In the genomic region with DNA sequence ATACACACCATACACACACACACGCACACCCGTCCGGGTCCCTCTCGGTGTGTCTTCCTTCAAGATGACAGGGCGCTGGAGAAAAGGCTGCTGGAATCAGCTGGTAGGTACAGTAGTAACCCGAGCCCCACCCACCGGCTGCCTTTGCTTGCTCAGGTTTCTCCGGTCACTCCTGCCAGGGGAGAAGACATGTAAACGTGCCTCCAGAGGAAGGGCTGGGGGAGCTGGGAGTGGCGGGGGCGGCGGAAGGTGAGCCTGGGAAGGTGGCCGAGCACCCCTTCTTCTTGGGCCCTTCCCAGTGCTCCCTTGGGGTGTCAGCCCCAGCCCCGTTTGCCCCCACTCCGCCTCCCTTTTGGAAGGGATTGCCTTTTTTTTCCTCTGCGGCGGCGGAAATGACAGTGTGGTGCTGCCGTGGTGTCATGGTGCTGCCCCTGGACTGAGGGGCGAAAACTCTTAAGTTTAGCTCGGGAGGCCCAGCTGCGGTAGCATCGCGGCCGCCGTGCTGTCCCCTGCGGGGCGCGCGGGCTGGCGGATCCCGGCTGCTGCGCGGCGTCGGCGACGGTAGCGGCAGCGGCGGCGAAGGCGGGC, we compare ENCODE assay signal across 8 cellular contexts. TPM values are rescaled to one million over a fixed set of nuclear protein-coding genes. Genes with fewer than 3 reads are reported as not detected.
DNase-seq lines count a peak whose midpoint lies in the region; ATAC-seq and TF ChIP-seq lines count a peak whose summit lies in the region.

A gene with protein sequence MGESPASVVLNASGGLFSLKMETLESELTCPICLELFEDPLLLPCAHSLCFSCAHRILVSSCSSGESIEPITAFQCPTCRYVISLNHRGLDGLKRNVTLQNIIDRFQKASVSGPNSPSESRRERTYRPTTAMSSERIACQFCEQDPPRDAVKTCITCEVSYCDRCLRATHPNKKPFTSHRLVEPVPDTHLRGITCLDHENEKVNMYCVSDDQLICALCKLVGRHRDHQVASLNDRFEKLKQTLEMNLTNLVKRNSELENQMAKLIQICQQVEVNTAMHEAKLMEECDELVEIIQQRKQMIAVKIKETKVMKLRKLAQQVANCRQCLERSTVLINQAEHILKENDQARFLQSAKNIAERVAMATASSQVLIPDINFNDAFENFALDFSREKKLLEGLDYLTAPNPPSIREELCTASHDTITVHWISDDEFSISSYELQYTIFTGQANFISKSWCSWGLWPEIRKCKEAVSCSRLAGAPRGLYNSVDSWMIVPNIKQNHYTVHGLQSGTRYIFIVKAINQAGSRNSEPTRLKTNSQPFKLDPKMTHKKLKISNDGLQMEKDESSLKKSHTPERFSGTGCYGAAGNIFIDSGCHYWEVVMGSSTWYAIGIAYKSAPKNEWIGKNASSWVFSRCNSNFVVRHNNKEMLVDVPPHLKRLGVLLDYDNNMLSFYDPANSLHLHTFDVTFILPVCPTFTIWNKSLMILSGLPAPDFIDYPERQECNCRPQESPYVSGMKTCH (plus strand): TSS at position 169 of the 588 bp plus-strand sequence. CDS start 561 bp downstream, outside the sequence.

- H3K4me3 Mint-ChIP-seq in IgD-negative memory B cell, result peak within 1 kb of the TSS; percentile 80 to 92 (median 88)

- peaks cover 7 to 18% (median 12%) of the 10 kb centered on the region in 3 donors for H3K4me1 Mint-ChIP-seq in IgD-negative memory B cell

- DNase-seq in AG08396 (ENCODE audit: low spot score) (peak; percentile 27), choroid plexus epithelial cell (ENCODE audit: low read depth) (peak; percentile 58), left lobe of liver (ENCODE audit: low spot score) (peak; percentile 60)
- peak; percentile 7 to 19 (median 14) for DNase-seq in activated CD4-positive, CD25-positive, alpha-beta regulatory T cell (lab: John Stamatoyannopoulos, UW)
- DNase-seq in stimulated activated CD4-positive, alpha-beta T cell treated with anti-CD3 and anti-CD28 coated beads, Interleukin-2, amount 100 ng/mL, for 4 hours (ENCODE audit: low read depth), result peak; percentile 24

- peak within 1 kb of the TSS; percentile 62 for H3K4me3 ChIP-seq in choroid plexus epithelial cell (ENCODE audit: low read depth, low read length)

- peak within 1 kb of the TSS in 2 of 3 donors; percentile 67 to 87 for H3K27ac Mint-ChIP-seq in IgD-negative memory B cell

- H3K27me3 Mint-ChIP-seq in IgD-negative memory B cell, result no peaks in the 10 kb centered on the region

- H3K9me3 Mint-ChIP-seq in IgD-negative memory B cell, result no peaks in the 10 kb centered on the region

- ATAC-seq in GM19438 (IDR thresholded peaks at IDR 0.05; ENCODE audit: low read depth, unreplicated experiment) (peak; percentile 52), left lobe of liver (peak; percentile 73), GM18517 (IDR thresholded peaks at IDR 0.05; ENCODE audit: unreplicated experiment) (no peak)

- no peak for TF ChIP-seq CTCF in choroid plexus epithelial cell (conservative IDR thresholded peaks at IDR 0.05; ENCODE audit: low read depth, low read length)

- H3K36me3 Mint-ChIP-seq in IgD-negative memory B cell, result no peaks in the 10 kb centered on the region

RNA-seq across cellular contexts. Expression of the gene that starts here (rescaled TPM):
- 2.4 TPM for polyA plus RNA-seq in IgD-negative memory B cell
- 4.8 TPM for total RNA-seq in left lobe of liver
